ENCODE assay signal across 8 cellular contexts in genomic region chr14:71591929-71592328, GRCh38.
DNase-seq lines count a peak whose midpoint lies in the region; ATAC-seq and TF ChIP-seq lines count a peak whose summit lies in the region.

No MANE protein-coding gene starts in this region.

- no peak overlapping the region for H3K4me3 Mint-ChIP-seq in T-cell

- H3K4me3 ChIP-seq in BLaER1 treated with 17β-estradiol and CSF1 and Interleukin-3, amounts not matched to agents 10 nM and 100 nM = no peak overlapping the region

- peak; percentile 47 for ATAC-seq in HG03196 (IDR thresholded peaks at IDR 0.05; ENCODE audit: unreplicated experiment)
- peak; percentile 43 to 71 (median 56) for ATAC-seq in T-cell (replicated peaks in 1 of 4)
- no peak for ATAC-seq in GM19035 (IDR thresholded peaks at IDR 0.05; ENCODE audit: unreplicated experiment)
- ATAC-seq in left cardiac atrium = no peak

- CTCF ChIA-PET in T-cell (lab: Charles Lee) = interaction anchor here in 1 of 2 donors (1.4 kb wide), 1 partner anchor 10 kb away, joined by 3 read pairs; no protein-coding TSS in a partner anchor
- CTCF ChIA-PET in HEK293T (lab: Yijun Ruan, JAX) = no interaction called here

- H3K27me3 ChIP-seq in BLaER1 treated with 17β-estradiol and CSF1 and Interleukin-3, amounts not matched to agents 10 nM and 100 nM = no peaks in the 10 kb centered on the region

- H3K36me3 Mint-ChIP-seq in T-cell = peaks cover 34% of the 10 kb centered on the region

- H3K36me3 ChIP-seq in BLaER1 treated with 17β-estradiol and CSF1 and Interleukin-3, amounts not matched to agents 10 nM and 100 nM = peaks cover 0 to 70% (median 18%) of the 10 kb centered on the region in 11 experiments; a peak in 14 of 22 replicates

- H3K27ac ChIP-seq in BLaER1 treated with 17β-estradiol and CSF1 and Interleukin-3, amounts not matched to agents 10 nM and 100 nM = 0 out of 22 replicates have a peak overlapping the region, but pooled peaks of 1 of the 11 experiments have one; percentile 20

- peaks cover 0 to 100% (median 33%) of the 10 kb centered on the region in 11 experiments; a peak in 11 of 22 replicates for H4K20me1 ChIP-seq in BLaER1 treated with 17β-estradiol and CSF1 and Interleukin-3, amounts not matched to agents 10 nM and 100 nM

- no peak overlapping the region for H3K9ac ChIP-seq in BLaER1 treated with 17β-estradiol and CSF1 and Interleukin-3, amounts not matched to agents 10 nM and 100 nM

- H3K4me1 Mint-ChIP-seq in T-cell = peaks cover 42 to 55% (median 54%) of the 10 kb centered on the region in 3 donors

- H3K9me3 Mint-ChIP-seq in T-cell = no peaks in the 10 kb centered on the region

- POLR2A ChIA-PET in T-cell (lab: Charles Lee) (no interaction called here), HEK293T (lab: Yijun Ruan, JAX) (no interaction called here)

- peak overlapping the region in 1 of 2 donors; percentile 66 for H3K27ac Mint-ChIP-seq in T-cell

- H3K9me3 ChIP-seq in BLaER1 treated with 17β-estradiol and CSF1 and Interleukin-3, amounts not matched to agents 10 nM and 100 nM (replicated peaks in 1 of 11) = peaks cover 0 to 11% (median 0%) of the 10 kb centered on the region in 11 experiments; a peak in 2 of 22 replicates

- H3K27me3 Mint-ChIP-seq in T-cell = no peaks in the 10 kb centered on the region

- H3K4me1 ChIP-seq in BLaER1 treated with 17β-estradiol and CSF1 and Interleukin-3, amounts not matched to agents 10 nM and 100 nM = peaks cover 12 to 64% (median 15%) of the 10 kb centered on the region in 10 experiments

- H3K4me2 ChIP-seq in BLaER1 treated with 17β-estradiol and CSF1 and Interleukin-3, amounts not matched to agents 10 nM and 100 nM = peak overlapping the region; percentile 4 to 64 (median 50); a peak in 15 of 22 replicates

- DNase-seq in T-cell (no peak), hepatic stellate cell (ENCODE audit: low spot score) (peak; percentile 32), retina (no peak), HEK293T (ENCODE audit: extremely low spot score) (no peak), left cardiac atrium (no peak)

- intact Hi-C loops in left cardiac atrium (cut with DNase I) = no loop called here

TF ChIP-seq in HEK293T, 16 proteins besides CTCF, POLR2A, EP300 and RAD21:
- TF ChIP-seq HDGF (IDR thresholded peaks at IDR 0.05; ENCODE audit: borderline replicate concordance) (no peak), SP1 (IDR thresholded peaks at IDR 0.05) (no peak), SUZ12 (IDR thresholded peaks at IDR 0.05) (no peak), ELF4 (IDR thresholded peaks at IDR 0.05) (no peak), CTBP1 (IDR thresholded peaks at IDR 0.05; ENCODE audit: borderline replicate concordance) (no peak), LEF1 (IDR thresholded peaks at IDR 0.05; ENCODE audit: borderline replicate concordance) (no peak), TARDBP (IDR thresholded peaks at IDR 0.05) (no peak), FOXM1 (IDR thresholded peaks at IDR 0.05; ENCODE audit: borderline replicate concordance) (no peak), BHLHE40 (IDR thresholded peaks at IDR 0.05; ENCODE audit: borderline replicate concordance) (no peak), FOXA1 (IDR thresholded peaks at IDR 0.05) (no peak), ARNT (IDR thresholded peaks at IDR 0.05) (no peak), L3MBTL2 (conservative IDR thresholded peaks at IDR 0.05) (no peak), FOXK2 (IDR thresholded peaks at IDR 0.05) (no peak), ZNF384 (IDR thresholded peaks at IDR 0.05) (no peak)
- TF ChIP-seq, protein P1, sequence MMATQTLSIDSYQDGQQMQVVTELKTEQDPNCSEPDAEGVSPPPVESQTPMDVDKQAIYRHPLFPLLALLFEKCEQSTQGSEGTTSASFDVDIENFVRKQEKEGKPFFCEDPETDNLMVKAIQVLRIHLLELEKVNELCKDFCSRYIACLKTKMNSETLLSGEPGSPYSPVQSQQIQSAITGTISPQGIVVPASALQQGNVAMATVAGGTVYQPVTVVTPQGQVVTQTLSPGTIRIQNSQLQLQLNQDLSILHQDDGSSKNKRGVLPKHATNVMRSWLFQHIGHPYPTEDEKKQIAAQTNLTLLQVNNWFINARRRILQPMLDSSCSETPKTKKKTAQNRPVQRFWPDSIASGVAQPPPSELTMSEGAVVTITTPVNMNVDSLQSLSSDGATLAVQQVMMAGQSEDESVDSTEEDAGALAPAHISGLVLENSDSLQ (IDR thresholded peaks at IDR 0.05) = no peak

Comparison
In these comparisons a context has a peak if more than half of its experiments do, and no peak if none do; other contexts are left out.
1. ATAC-seq: peak in HG03196 (single experiment) and T-cell (4 of 4); none in GM19035 (single experiment) and left cardiac atrium (0 of 2).